ENCODE assay signal across 8 cellular contexts in the genomic region with DNA sequence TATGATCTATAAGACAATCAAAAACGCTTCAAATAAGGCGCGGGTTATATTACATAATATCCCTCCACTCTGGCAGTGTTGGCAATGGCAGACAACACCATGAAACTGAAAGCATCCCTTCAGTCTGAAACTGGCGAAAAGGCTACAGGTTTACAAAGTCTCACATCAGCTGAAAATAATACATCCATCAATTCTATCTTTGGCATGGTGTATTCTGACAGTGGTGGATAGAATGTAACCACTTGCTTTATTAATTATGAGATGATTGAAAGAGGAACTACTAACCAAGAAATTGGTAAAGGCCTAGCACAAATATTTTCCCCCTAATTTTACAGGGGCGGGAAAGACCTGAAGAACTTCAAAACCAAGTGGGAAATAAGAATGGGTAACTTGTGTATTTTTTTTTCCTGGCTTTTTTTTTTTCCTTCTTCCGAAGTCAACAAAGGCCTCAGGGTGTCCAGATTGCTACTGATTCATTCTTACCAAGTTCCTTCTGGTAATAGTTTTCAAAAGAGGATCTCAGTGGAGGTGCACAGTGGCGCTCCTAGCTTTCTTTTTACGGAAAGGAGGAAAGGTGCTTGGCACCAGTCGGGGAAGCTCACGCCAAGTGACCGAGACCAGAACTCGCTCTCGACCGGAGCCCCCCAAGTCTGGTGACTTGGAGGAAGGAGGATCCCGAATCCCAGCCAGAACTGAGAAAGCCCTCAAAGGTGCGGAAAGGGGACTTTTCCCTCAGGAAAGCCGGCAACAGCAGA. TPM values are rescaled to one million over a fixed set of nuclear protein-coding genes. Genes with fewer than 3 reads are reported as not detected.
DNase-seq lines count a peak whose midpoint lies in the region; ATAC-seq and TF ChIP-seq lines count a peak whose summit lies in the region.

No MANE protein-coding gene starts in this region.

- peak overlapping the region; percentile 90 for H3K4me3 Mint-ChIP-seq in activated T-helper 17 cell treated with anti-CD3 and anti-CD28 coated beads, Interleukin-2, amount 50 U/mL, for 72 hours

- no peaks in the 10 kb centered on the region for H3K27me3 Mint-ChIP-seq in activated T-helper 17 cell treated with anti-CD3 and anti-CD28 coated beads, Interleukin-2, amount 50 U/mL, for 72 hours

- H3K36me3 ChIP-seq in heart right ventricle, result peaks cover 0 to 17% (median 0%) of the 10 kb centered on the region in 9 donors

- peak; percentile 22 for ATAC-seq in GM19438 (IDR thresholded peaks at IDR 0.05; ENCODE audit: low read depth, unreplicated experiment)
- ATAC-seq in activated T-helper 17 cell treated with anti-CD3 and anti-CD28 coated beads, Interleukin-2, amount 50 U/mL, for 72 hours (replicated peaks), result no peak
- ATAC-seq in heart right ventricle, result peak in 5 of 8 donors; percentile 1 to 46 (median 13)
- no peak for ATAC-seq in HG02970 (IDR thresholded peaks at IDR 0.05; ENCODE audit: low FRiP score, unreplicated experiment)

- peaks cover 70% of the 10 kb centered on the region for H3K36me3 Mint-ChIP-seq in activated T-helper 17 cell treated with anti-CD3 and anti-CD28 coated beads, Interleukin-2, amount 50 U/mL, for 72 hours (ENCODE audit: low read depth)

- H3K27me3 ChIP-seq in heart right ventricle, result no peaks in the 10 kb centered on the region

- no peak for TF ChIP-seq CTCF in heart right ventricle (IDR thresholded peaks at IDR 0.05)

- no peaks in the 10 kb centered on the region for H3K9me3 Mint-ChIP-seq in activated T-helper 17 cell treated with anti-CD3 and anti-CD28 coated beads, Interleukin-2, amount 50 U/mL, for 72 hours

- peak overlapping the region; percentile 52 to 93 (median 84) for H3K27ac ChIP-seq in heart right ventricle

- H3K9me3 ChIP-seq in heart right ventricle, result no peaks in the 10 kb centered on the region

- in situ Hi-C loops in G401 (cut with HindIII; ENCODE audit: low sequenced_read_pairs), result no loop called here

- peak overlapping the region; percentile 96 for H3K27ac Mint-ChIP-seq in activated T-helper 17 cell treated with anti-CD3 and anti-CD28 coated beads, Interleukin-2, amount 50 U/mL, for 72 hours

- WGBS in heart right ventricle, 2 donors, result 16 to 17% methylated on average over 17 of the region's 17 CpGs

- H3K4me1 Mint-ChIP-seq in activated T-helper 17 cell treated with anti-CD3 and anti-CD28 coated beads, Interleukin-2, amount 50 U/mL, for 72 hours, result peaks cover 31% of the 10 kb centered on the region

- DNase-seq in G401 (ENCODE audit: low spot score), result peak; percentile 53
- no peak for DNase-seq in Jurkat, Clone E6-1 (ENCODE audit: low read depth, low spot score)
- no peak for DNase-seq in heart right ventricle
- DNase-seq in retina, result peak; percentile 10
- no peak for DNase-seq in H4 (ENCODE audit: low spot score)

- H3K4me3 ChIP-seq in Jurkat, Clone E6-1 (ENCODE audit: low read length), result peak overlapping the region; percentile 92
- peak overlapping the region; percentile 63 to 94 (median 82) for H3K4me3 ChIP-seq in heart right ventricle

- intact Hi-C loops in heart right ventricle (cut with DNase I), result loop anchor here in 4 of 10 donors (2.0 to 5.0 kb wide), 2 partner anchors 153 to 157 kb away; a partner anchor contains a TSS

- peaks cover 0 to 24% (median 20%) of the 10 kb centered on the region in 9 donors for H3K4me1 ChIP-seq in heart right ventricle

RNA-seq across cellular contexts. Expression of a gene that starts 0.7 kb away (rescaled TPM):
- 28.4 and 98.3 TPM in 2 replicates for total RNA-seq in G401 (2014; rRNA removed; shearing (Covaris generic))
- polyA plus RNA-seq in Jurkat, Clone E6-1 (2012; ENCODE audit: insufficient read depth, insufficient read length), result 37.1 TPM
- 100 to 1,000 TPM in 1 of 2 donors, 10 to 100 TPM in 1; 95.9 to 103 TPM for total RNA-seq in activated T-helper 17 cell treated with anti-CD3 and anti-CD28 coated beads, Interleukin-2, amount 50 U/mL, for 72 hours
- total RNA-seq in heart right ventricle, result 10 to 100 TPM; 12.9 to 35.7 (median 19.5) TPM
- polyA plus RNA-seq in heart right ventricle, result 1 to 10 TPM; 2.6 to 5.9 TPM
- total RNA-seq in H4 (2014; rRNA removed; shearing (Covaris generic)), result 85.9 and 123 TPM in 2 replicates

RNA-seq across cellular contexts. Expression of a gene that starts 53.9 kb away (rescaled TPM):
- not detected in 2 replicates for total RNA-seq in G401 (2014; rRNA removed; shearing (Covaris generic))
- polyA plus RNA-seq in Jurkat, Clone E6-1 (2012; ENCODE audit: insufficient read depth, insufficient read length), result not detected
- not detected for total RNA-seq in activated T-helper 17 cell treated with anti-CD3 and anti-CD28 coated beads, Interleukin-2, amount 50 U/mL, for 72 hours
- not detected for total RNA-seq in heart right ventricle
- polyA plus RNA-seq in heart right ventricle, result not detected
- not detected in 2 replicates for total RNA-seq in H4 (2014; rRNA removed; shearing (Covaris generic))

Comparison
In these comparisons a context has a peak if more than half of its experiments do, and no peak if none do; other contexts are left out.
1. DNase-seq: peak in G401 (single experiment) and retina (single experiment); none in Jurkat, Clone E6-1 (single experiment), heart right ventricle (0 of 2) and H4 (single experiment).
2. ATAC-seq: peak in GM19438 (single experiment) and heart right ventricle (5 of 8); none in activated T-helper 17 cell treated with anti-CD3 and anti-CD28 coated beads, Interleukin-2, amount 50 U/mL, for 72 hours (single experiment) and HG02970 (single experiment).